In the genomic region with DNA sequence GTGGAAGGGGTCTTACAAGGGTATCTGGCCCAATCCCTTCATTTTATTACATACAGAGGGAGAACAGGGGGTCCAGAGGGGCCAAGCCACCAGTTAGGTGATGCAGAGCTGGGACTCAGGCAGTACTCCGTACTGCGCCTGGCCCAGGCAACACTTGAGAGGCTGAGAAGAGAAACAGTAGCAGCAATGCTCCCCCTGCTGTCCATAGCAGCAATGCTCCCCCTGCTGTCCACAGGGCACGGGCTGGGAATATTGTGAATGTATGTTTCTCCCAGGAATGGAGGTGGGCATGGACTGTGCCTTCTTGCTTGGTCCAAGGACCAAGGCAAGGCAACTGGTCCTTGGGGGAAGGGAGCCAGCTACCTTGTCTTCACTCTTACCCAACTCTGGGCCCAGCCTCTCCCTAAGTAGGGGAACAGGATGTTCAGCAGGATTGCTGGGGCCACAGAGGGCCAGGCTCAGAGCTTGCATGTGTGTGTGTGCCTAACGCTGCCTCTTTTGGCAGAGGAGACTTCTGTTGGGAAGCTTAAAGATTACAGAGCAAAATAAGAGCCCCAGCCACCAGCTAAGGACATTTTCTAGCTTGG, we compare ENCODE assay signal across 1 cellular context.
A peak's percentile ranks its signal among the peaks of the same experiment; 100 is the strongest.
TF ChIP-seq lines count a peak whose summit lies in the region.

No MANE protein-coding gene starts in this region.

TF ChIP-seq in HepG2, 621 proteins besides CTCF, POLR2A, EP300 and RAD21 (continued from another document and continues in another):
- TF ChIP-seq KIAA2018 (CRISPR knock-in tag; IDR thresholded peaks at IDR 0.05; ENCODE audit: borderline replicate concordance), result no peak
- TF ChIP-seq ZNF816 (CRISPR knock-in tag; IDR thresholded peaks at IDR 0.05; ENCODE audit: borderline replicate concordance), result no peak
- TF ChIP-seq ZFP36L1 (CRISPR knock-in tag; IDR thresholded peaks at IDR 0.05), result no peak
- TF ChIP-seq GPBP1L1 (CRISPR knock-in tag; IDR thresholded peaks at IDR 0.05), result no peak
- TF ChIP-seq, protein P1, sequence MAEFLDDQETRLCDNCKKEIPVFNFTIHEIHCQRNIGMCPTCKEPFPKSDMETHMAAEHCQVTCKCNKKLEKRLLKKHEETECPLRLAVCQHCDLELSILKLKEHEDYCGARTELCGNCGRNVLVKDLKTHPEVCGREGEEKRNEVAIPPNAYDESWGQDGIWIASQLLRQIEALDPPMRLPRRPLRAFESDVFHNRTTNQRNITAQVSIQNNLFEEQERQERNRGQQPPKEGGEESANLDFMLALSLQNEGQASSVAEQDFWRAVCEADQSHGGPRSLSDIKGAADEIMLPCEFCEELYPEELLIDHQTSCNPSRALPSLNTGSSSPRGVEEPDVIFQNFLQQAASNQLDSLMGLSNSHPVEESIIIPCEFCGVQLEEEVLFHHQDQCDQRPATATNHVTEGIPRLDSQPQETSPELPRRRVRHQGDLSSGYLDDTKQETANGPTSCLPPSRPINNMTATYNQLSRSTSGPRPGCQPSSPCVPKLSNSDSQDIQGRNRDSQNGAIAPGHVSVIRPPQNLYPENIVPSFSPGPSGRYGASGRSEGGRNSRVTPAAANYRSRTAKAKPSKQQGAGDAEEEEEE (CRISPR knock-in tag; IDR thresholded peaks at IDR 0.05; ENCODE audit: borderline replicate concordance), result no peak
- TF ChIP-seq NFYC (CRISPR knock-in tag; IDR thresholded peaks at IDR 0.05), result no peak
- TF ChIP-seq ZBED4 (CRISPR knock-in tag; IDR thresholded peaks at IDR 0.05; ENCODE audit: borderline replicate concordance), result no peak
- TF ChIP-seq XRCC5 (optimal IDR thresholded peaks at IDR 0.05; ENCODE audit: low read length), result peak; percentile 99
- peak; percentile 49; the same call in 1 of the 2 replicates for TF ChIP-seq HOXA3 (CRISPR knock-in tag; IDR thresholded peaks at IDR 0.05)
- no peak; the same call in 1 of the 2 replicates for TF ChIP-seq ZNF333 (CRISPR knock-in tag; IDR thresholded peaks at IDR 0.05; ENCODE audit: borderline replicate concordance)
- no peak for TF ChIP-seq MAFF (IDR thresholded peaks at IDR 0.05; ENCODE audit: low read depth, low read length)
- TF ChIP-seq ZNF143 (CRISPR knock-in tag; IDR thresholded peaks at IDR 0.05), result no peak
- no peak for TF ChIP-seq ZNF234 (CRISPR knock-in tag; conservative IDR thresholded peaks at IDR 0.05)
- no peak for TF ChIP-seq PCBP1 (IDR thresholded peaks at IDR 0.05; ENCODE audit: borderline replicate concordance, low read depth, low read length)
- TF ChIP-seq PRDM10 (CRISPR knock-in tag; IDR thresholded peaks at IDR 0.05; ENCODE audit: low read depth), result no peak
- no peak for TF ChIP-seq NFE2 (CRISPR knock-in tag; IDR thresholded peaks at IDR 0.05)
- no peak for TF ChIP-seq E2F1 (CRISPR knock-in tag; IDR thresholded peaks at IDR 0.05)
- TF ChIP-seq, protein P2, sequence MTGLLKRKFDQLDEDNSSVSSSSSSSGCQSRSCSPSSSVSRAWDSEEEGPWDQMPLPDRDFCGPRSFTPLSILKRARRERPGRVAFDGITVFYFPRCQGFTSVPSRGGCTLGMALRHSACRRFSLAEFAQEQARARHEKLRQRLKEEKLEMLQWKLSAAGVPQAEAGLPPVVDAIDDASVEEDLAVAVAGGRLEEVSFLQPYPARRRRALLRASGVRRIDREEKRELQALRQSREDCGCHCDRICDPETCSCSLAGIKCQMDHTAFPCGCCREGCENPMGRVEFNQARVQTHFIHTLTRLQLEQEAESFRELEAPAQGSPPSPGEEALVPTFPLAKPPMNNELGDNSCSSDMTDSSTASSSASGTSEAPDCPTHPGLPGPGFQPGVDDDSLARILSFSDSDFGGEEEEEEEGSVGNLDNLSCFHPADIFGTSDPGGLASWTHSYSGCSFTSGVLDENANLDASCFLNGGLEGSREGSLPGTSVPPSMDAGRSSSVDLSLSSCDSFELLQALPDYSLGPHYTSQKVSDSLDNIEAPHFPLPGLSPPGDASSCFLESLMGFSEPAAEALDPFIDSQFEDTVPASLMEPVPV (CRISPR knock-in tag; IDR thresholded peaks at IDR 0.05), result no peak
- no peak for TF ChIP-seq NAIF1 (CRISPR knock-in tag; IDR thresholded peaks at IDR 0.05; ENCODE audit: borderline replicate concordance)
- peak; percentile 52; the same call in 1 of the 2 replicates for TF ChIP-seq FOXK1 (CRISPR knock-in tag; IDR thresholded peaks at IDR 0.05; ENCODE audit: borderline replicate concordance, low read depth)
- TF ChIP-seq ZMYM4 (CRISPR knock-in tag; IDR thresholded peaks at IDR 0.05), result peak; percentile 62
- no peak for TF ChIP-seq CENPT (CRISPR knock-in tag; IDR thresholded peaks at IDR 0.05; ENCODE audit: low read depth)
- no peak for TF ChIP-seq ZSCAN30 (CRISPR knock-in tag; IDR thresholded peaks at IDR 0.05)
- peak; percentile 38; the same call in 1 of the 2 replicates for TF ChIP-seq SOX5 (CRISPR knock-in tag; IDR thresholded peaks at IDR 0.05; ENCODE audit: borderline replicate concordance)
- TF ChIP-seq GPN1 (CRISPR knock-in tag; IDR thresholded peaks at IDR 0.05; ENCODE audit: borderline replicate concordance), result no peak
- TF ChIP-seq RBFOX2 (IDR thresholded peaks at IDR 0.05; ENCODE audit: low read depth, low read length), result no peak
- peak; percentile 77 for TF ChIP-seq STAG1 (CRISPR knock-in tag; IDR thresholded peaks at IDR 0.05)
- TF ChIP-seq ZNF17 (CRISPR knock-in tag; IDR thresholded peaks at IDR 0.05), result no peak
- no peak for TF ChIP-seq NR1H2 (CRISPR knock-in tag; IDR thresholded peaks at IDR 0.05; ENCODE audit: borderline replicate concordance, low read depth)
- no peak for TF ChIP-seq MTA3 (CRISPR knock-in tag; IDR thresholded peaks at IDR 0.05)
- no peak for TF ChIP-seq MLLT10 (CRISPR knock-in tag; IDR thresholded peaks at IDR 0.05)
- TF ChIP-seq ATF5 (CRISPR knock-in tag; IDR thresholded peaks at IDR 0.05; ENCODE audit: low read depth), result no peak
